9 cellular contexts compared by ENCODE assay signal in genomic region chr1:15836772-15837669, GRCh38. TPM values are rescaled to one million over a fixed set of nuclear protein-coding genes. Genes with fewer than 3 reads are reported as not detected.
DNase-seq lines count a peak whose midpoint lies in the region; ATAC-seq, FAIRE-seq and TF ChIP-seq lines count a peak whose summit lies in the region.
"Had no signal": no experiment of that assay in that cellular context is flagged by ENCODE, and none has a peak within 500 bp of the region (broad histone marks: within the 10 kb centered on the region; RNA-seq: fewer than 3 reads in every experiment).

No MANE protein-coding gene starts in this region.

- peak overlapping the region; percentile 88 for H3K9ac ChIP-seq in SU-DHL-6 (ENCODE audit: low read length)
- peak overlapping the region; percentile 94 for H3K9ac ChIP-seq in GM12878 (ENCODE audit: control insufficient read depth, insufficient read depth, low read length)

- peak overlapping the region; percentile 98 for H3K27ac ChIP-seq in SU-DHL-6 (ENCODE audit: low read depth, low read length)
- peak overlapping the region; percentile 100 for H3K27ac ChIP-seq in GM12878 (ENCODE audit: control insufficient read depth, insufficient read depth)

- H2AFZ ChIP-seq in SU-DHL-6 (ENCODE audit: low read depth, low read length, severe bottlenecking) (peak overlapping the region; percentile 55), GM12878 (ENCODE audit: control insufficient read depth, low read depth, low read length) (peak overlapping the region; percentile 65)

- H3K9me2 ChIP-seq in SU-DHL-6 (replicated peaks; ENCODE audit: insufficient read depth, low read length), result no peaks in the 10 kb centered on the region

- WGBS in GM12878 (ENCODE audit: insufficient coverage, insufficient replicate concordance, low lambda C conversion rate, missing lambda C conversion rate), result 15% methylated on average over 62 of the region's 62 CpGs

- peaks cover under 1% of the 10 kb centered on the region for H3K36me3 Mint-ChIP-seq in stimulated activated memory B cell treated with anti-CD40 and anti-IgM and Interleukin-4, amounts not matched to agents 10 μg/mL and 1 μg/mL and 100 μg/mL, for 72 hours

- no peaks in the 10 kb centered on the region for H3K9me3 Mint-ChIP-seq in stimulated activated memory B cell treated with anti-CD40 and anti-IgM and Interleukin-4, amounts not matched to agents 10 μg/mL and 1 μg/mL and 100 μg/mL, for 72 hours

- peak overlapping the region; percentile 42 for H3K4me3 ChIP-seq in GM06990 (replicated peaks; ENCODE audit: low read depth, low read length)
- H3K4me3 ChIP-seq in SU-DHL-6 (ENCODE audit: insufficient read depth, low read length, poor library complexity, severe bottlenecking), result no peak overlapping the region
- H3K4me3 ChIP-seq in GM12878, result peak overlapping the region; percentile 74; the same call in 1 of the 2 replicates
- peak overlapping the region; percentile 98 for H3K4me3 ChIP-seq in mononuclear cell (ENCODE audit: low read length)

- H3K4me3 Mint-ChIP-seq in stimulated activated memory B cell treated with anti-CD40 and anti-IgM and Interleukin-4, amounts not matched to agents 10 μg/mL and 1 μg/mL and 100 μg/mL, for 72 hours, result peak overlapping the region; percentile 94

- H3F3A ChIP-seq in SU-DHL-6 (ENCODE audit: insufficient read depth), result peaks cover 61% of the 10 kb centered on the region

- RAD21 ChIA-PET in GM12878 (lab: Charles Lee; ENCODE audit: unreplicated experiment), result interaction anchor here (0.7 to 4.0 kb wide), 6 partner anchors 7 to 112 kb away, joined by 3 to 31 read pairs (median 6); partner anchors contain the start of gene SPEN

- H4K20me1 ChIP-seq in SU-DHL-6 (ENCODE audit: low read depth, low read length) (no peaks in the 10 kb centered on the region), GM12878 (ENCODE audit: control insufficient read depth, insufficient read depth) (no peaks in the 10 kb centered on the region)

- peaks cover 36% of the 10 kb centered on the region for H3K4me1 Mint-ChIP-seq in stimulated activated memory B cell treated with anti-CD40 and anti-IgM and Interleukin-4, amounts not matched to agents 10 μg/mL and 1 μg/mL and 100 μg/mL, for 72 hours

- H3K27me3 ChIP-seq in GM06990 (replicated peaks; ENCODE audit: control insufficient read depth, insufficient read depth, low read length) (no peaks in the 10 kb centered on the region), SU-DHL-6 (ENCODE audit: low read length) (no peaks in the 10 kb centered on the region), GM12878 (replicated peaks in 1 of 2; ENCODE audit: control insufficient read depth in 2 of 2, insufficient read depth in 2 of 2, low read length in 1 of 2) (no peaks in the 10 kb centered on the region), mononuclear cell (ENCODE audit: insufficient read depth, low read length) (no peaks in the 10 kb centered on the region)

- DNase-seq in GM06990 (ENCODE audit: extremely low read depth, insufficient read length), result peak; percentile 72
- DNase-seq in GM12878 (ENCODE audit: low read depth, low spot score), result no peak
- DNase-seq in 8988T, result no peak

- intact Hi-C loops in GM12878 (cut with micrococcal nuclease; ENCODE audit: unreplicated experiment), result no loop called here

- H3K9me3 ChIP-seq in SU-DHL-6 (ENCODE audit: insufficient read depth, low read length) (no peaks in the 10 kb centered on the region), GM12878 (replicated peaks; ENCODE audit: control insufficient read depth, insufficient read depth, low read length) (no peaks in the 10 kb centered on the region), mononuclear cell (ENCODE audit: low read depth, low read length) (no peaks in the 10 kb centered on the region)

- H3K79me2 ChIP-seq in SU-DHL-6 (ENCODE audit: insufficient read depth, low read length) (peaks cover 4% of the 10 kb centered on the region; the same call in 1 of the 2 replicates), GM12878 (ENCODE audit: control insufficient read depth, insufficient read depth, low read length) (peaks cover 22% of the 10 kb centered on the region)

- no peaks in the 10 kb centered on the region for H3K36me3 ChIP-seq in GM06990 (ENCODE audit: control insufficient read depth, insufficient read depth, low read length)
- no peaks in the 10 kb centered on the region for H3K36me3 ChIP-seq in SU-DHL-6 (ENCODE audit: low read length)
- no peaks in the 10 kb centered on the region for H3K36me3 ChIP-seq in GM12878 (ENCODE audit: control insufficient read depth in 2 of 2, insufficient read depth in 2 of 2, low read length in 1 of 2)

- TF ChIP-seq CTCF in GM06990 (IDR thresholded peaks at IDR 0.05; ENCODE audit: insufficient read depth, low read length, poor library complexity, severe bottlenecking), result no peak
- no peak for TF ChIP-seq CTCF in SU-DHL-6 (IDR thresholded peaks at IDR 0.05; ENCODE audit: insufficient read depth, low read length, poor library complexity, severe bottlenecking)
- TF ChIP-seq CTCF in GM12878 (IDR thresholded peaks at IDR 0.05 in 2 of 3, conservative IDR thresholded peaks at IDR 0.05 in 1 of 3; ENCODE audit: control insufficient read depth in 2 of 3, extremely low read depth in 1 of 3, insufficient read depth in 1 of 3, low read depth in 3 of 3, low read length in 3 of 3), result no peak

- no peak for TF ChIP-seq EP300 in GM12878 (IDR thresholded peaks at IDR 0.05; ENCODE audit: borderline replicate concordance in 1 of 2, control insufficient read depth in 1 of 2, low read depth in 2 of 2, low read length in 2 of 2)

- no peak for FAIRE-seq in GM12878 (lab: Jason Lieb, UNC)
- FAIRE-seq: endometrium had no signal

- SMC1A ChIA-PET in GM12878 (lab: Charles Lee; ENCODE audit: uncharacterized antibody, unreplicated experiment), result interaction anchor here (0.9 to 3.3 kb wide), 6 partner anchors 10 to 138 kb away, joined by 3 to 27 read pairs (median 6); partner anchors contain the start of genes SPEN and ZBTB17

- peaks cover 18% of the 10 kb centered on the region for H3K4me1 ChIP-seq in GM12878 (ENCODE audit: control insufficient read depth, insufficient read depth, low read length)
- H3K4me1 ChIP-seq in mononuclear cell (ENCODE audit: insufficient read depth, low read length), result peaks cover 41% of the 10 kb centered on the region

- in situ Hi-C loops in GM12878 (cut with MboI), result no loop called here

- peak overlapping the region; percentile 100 for H3K4me2 ChIP-seq in SU-DHL-6 (ENCODE audit: low read depth, low read length, poor library complexity, severe bottlenecking)
- H3K4me2 ChIP-seq in GM12878 (ENCODE audit: control insufficient read depth, insufficient read depth), result peak overlapping the region; percentile 97

- POLR2A ChIA-PET in GM12878 (lab: Charles Lee), result interaction anchor here (1.5 to 4.0 kb wide), 3 partner anchors 9 to 138 kb away, joined by 8 to 44 read pairs (median 21); partner anchors contain the start of genes SPEN and ZBTB17

- H3K27me3 Mint-ChIP-seq in stimulated activated memory B cell treated with anti-CD40 and anti-IgM and Interleukin-4, amounts not matched to agents 10 μg/mL and 1 μg/mL and 100 μg/mL, for 72 hours, result no peaks in the 10 kb centered on the region

- CTCF ChIA-PET in GM12878 (lab: Yijun Ruan, JAX), result interaction anchor here (1.1 to 1.6 kb wide), 4 partner anchors 10 to 219 kb away, joined by 3 to 4 read pairs (median 3); partner anchors contain the start of genes DDI2 and SPEN

- BruUV-seq in GM12878 (replicated peaks; lab: Mats Ljungman, UMichigan), result no TSS peak

- peak overlapping the region; percentile 99 for H3K27ac Mint-ChIP-seq in stimulated activated memory B cell treated with anti-CD40 and anti-IgM and Interleukin-4, amounts not matched to agents 10 μg/mL and 1 μg/mL and 100 μg/mL, for 72 hours

- peak; percentile 63 for TF ChIP-seq POLR2A in GM12878 (IDR thresholded peaks at IDR 0.05; ENCODE audit: low read depth, low read length)

- no peak for TF ChIP-seq RAD21 in GM12878 (IDR thresholded peaks at IDR 0.05; ENCODE audit: insufficient read depth, low read depth, low read length)

- ATAC-seq in GM12878, result peak; percentile 48
- peak; percentile 75 for ATAC-seq in stimulated activated memory B cell treated with anti-CD40 and anti-IgM and Interleukin-4, amounts not matched to agents 10 μg/mL and 1 μg/mL and 100 μg/mL, for 72 hours
- ATAC-seq in GM21423 (IDR thresholded peaks at IDR 0.05; ENCODE audit: unreplicated experiment), result no peak
- ATAC-seq in GM19452 (IDR thresholded peaks at IDR 0.05; ENCODE audit: unreplicated experiment), result no peak

RNA-seq across cellular contexts. Expression of gene SPEN, which starts 10.5 kb away (rescaled TPM):
- total RNA-seq in GM12878 (2013; cell fraction: nucleolus; rRNA removed), result 170 and 175 TPM in 2 replicates
- total RNA-seq in GM12878 (2014; rRNA removed), result 18.9 and 20.9 TPM in 2 replicates
- 16.5 and 18.2 TPM in 2 replicates for total RNA-seq in GM12878 (2014; rRNA removed; fragmentation: Illumina TruSeq; extraction: Trizol)
- total RNA-seq in GM12878 (2021), result 57.5 and 58.7 TPM in 2 replicates
- polyA plus RNA-seq in GM12878 (2011; ENCODE audit: low read depth), result 13.6 TPM
- polyA plus RNA-seq in GM12878 (2011; rRNA removed), result 6.1 and 6.7 TPM in 2 replicates
- polyA plus RNA-seq in GM12878 (2011; cell fraction: cytosol; rRNA removed), result 8.3 and 12.2 TPM in 2 replicates
- polyA plus RNA-seq in GM12878 (2011; cell fraction: nucleus; rRNA removed), result 27.8 and 41.7 TPM in 2 replicates
- polyA plus RNA-seq in GM12878 (2012), result 34.0 and 40.1 TPM in 2 replicates
- polyA plus RNA-seq in GM12878 (2014; fragmentation: Illumina TruSeq; extraction: Trizol), result 45.0 and 58.7 TPM in 2 replicates
- 10 to 100 TPM in 1 of 2 experiments, 1 to 10 TPM in 1; 5.2 to 12.9 TPM for polyA plus RNA-seq in GM12878 (2014; fragmentation: Nextera tagmentation; extraction: Ambion mirVana)
- 28.4 and 34.9 TPM in 2 replicates for polyA plus RNA-seq in GM12878 (2014; rRNA removed)
- 10 to 100 TPM; 21.3 to 36.2 TPM for polyA plus RNA-seq in GM12878 (2016; fragmentation: Nextera tagmentation; extraction: Ambion mirVana)
- 29.4 and 33.6 TPM in 2 replicates for polyA minus RNA-seq in GM12878 (2011; rRNA and poly(A)+ RNA removed)
- polyA minus RNA-seq in GM12878 (2011; cell fraction: cytosol; rRNA and poly(A)+ RNA removed), result 21.8 and 24.4 TPM in 2 replicates
- polyA minus RNA-seq in GM12878 (2011; cell fraction: nucleus; rRNA and poly(A)+ RNA removed), result 18.4 and 37.1 TPM in 2 replicates
- total RNA-seq in mononuclear cell, result 94.9 TPM

RNA-seq across cellular contexts. Expression of gene UQCRHL, which starts 29.6 kb away (rescaled TPM):
- total RNA-seq in GM12878 (2013; cell fraction: nucleolus; rRNA removed), result 0.49 and 0.84 TPM in 2 replicates
- total RNA-seq in GM12878 (2014; rRNA removed), result 7.7 and 9.8 TPM in 2 replicates
- 5.9 TPM in 2 replicates for total RNA-seq in GM12878 (2014; rRNA removed; fragmentation: Illumina TruSeq; extraction: Trizol)
- 1.4 and 2.0 TPM in 2 replicates for total RNA-seq in GM12878 (2021)
- 3.0 TPM for polyA plus RNA-seq in GM12878 (2011; ENCODE audit: low read depth)
- 17.3 and 49.9 TPM in 2 replicates for polyA plus RNA-seq in GM12878 (2011; rRNA removed)
- 3.8 and 3.9 TPM in 2 replicates for polyA plus RNA-seq in GM12878 (2011; cell fraction: cytosol; rRNA removed)
- 1.8 and 1.9 TPM in 2 replicates for polyA plus RNA-seq in GM12878 (2011; cell fraction: nucleus; rRNA removed)
- polyA plus RNA-seq in GM12878 (2012), result 4.4 and 6.2 TPM in 2 replicates
- 3.3 and 5.4 TPM in 2 replicates for polyA plus RNA-seq in GM12878 (2014; fragmentation: Illumina TruSeq; extraction: Trizol)
- 1 to 10 TPM; 6.7 to 7.5 TPM for polyA plus RNA-seq in GM12878 (2014; fragmentation: Nextera tagmentation; extraction: Ambion mirVana)
- polyA plus RNA-seq in GM12878 (2014; rRNA removed), result 5.6 and 9.5 TPM in 2 replicates
- polyA plus RNA-seq in GM12878 (2016; fragmentation: Nextera tagmentation; extraction: Ambion mirVana), result 1 to 10 TPM; 1.9 to 2.3 TPM
- 1.2 and 1.3 TPM in 2 replicates for polyA minus RNA-seq in GM12878 (2011; rRNA and poly(A)+ RNA removed)
- 3.8 and 4.1 TPM in 2 replicates for polyA minus RNA-seq in GM12878 (2011; cell fraction: cytosol; rRNA and poly(A)+ RNA removed)
- polyA minus RNA-seq in GM12878 (2011; cell fraction: nucleus; rRNA and poly(A)+ RNA removed), result 0.12 and 0.19 TPM in 2 replicates
- 1.2 TPM for total RNA-seq in mononuclear cell

Comparison
In these comparisons a context has a peak if more than half of its experiments do, and no peak if none do; other contexts are left out.
1. ATAC-seq: peak in GM12878 (single experiment) and stimulated activated memory B cell treated with anti-CD40 and anti-IgM and Interleukin-4, amounts not matched to agents 10 μg/mL and 1 μg/mL and 100 μg/mL, for 72 hours (single experiment); none in GM21423 (single experiment) and GM19452 (single experiment).